Comparison of ENCODE assay signal across 14 cellular contexts in genomic region chr3:177824841-177825240, GRCh38.
DNase-seq lines count a peak whose midpoint lies in the region; ATAC-seq and TF ChIP-seq lines count a peak whose summit lies in the region.
"Had no signal": no experiment of that assay in that cellular context is flagged by ENCODE, and none has a peak within 500 bp of the region (broad histone marks: within the 10 kb centered on the region; RNA-seq: fewer than 3 reads in every experiment).

No MANE protein-coding gene starts in this region.

- no peak for TF ChIP-seq POLR2A in breast epithelium (IDR thresholded peaks at IDR 0.05)
- TF ChIP-seq POLR2A in right lobe of liver (IDR thresholded peaks at IDR 0.05): no peak
- no peak for TF ChIP-seq POLR2A in stomach (IDR thresholded peaks at IDR 0.05)

- H3K36me3 ChIP-seq in GM23248 (ENCODE audit: low read depth) (no peaks in the 10 kb centered on the region), breast epithelium (no peaks in the 10 kb centered on the region), right lobe of liver (no peaks in the 10 kb centered on the region), stomach (no peaks in the 10 kb centered on the region)

- no peaks in the 10 kb centered on the region for H3K79me2 ChIP-seq in GM23248 (ENCODE audit: insufficient read depth)

- H3K9me3 ChIP-seq in GM23248 (ENCODE audit: low read depth) (no peaks in the 10 kb centered on the region), breast epithelium (no peaks in the 10 kb centered on the region), right lobe of liver (no peaks in the 10 kb centered on the region), stomach (no peaks in the 10 kb centered on the region)

- H3K4me3 ChIP-seq in GM23248 (no peak overlapping the region), breast epithelium (no peak overlapping the region), right lobe of liver (no peak overlapping the region), stomach (no peak overlapping the region)

- in situ Hi-C loops in GM23248 (cut with MboI): no loop called here

- ATAC-seq in right lobe of liver: peak in 2 of 4 donors; percentile 1 to 2
- no peak for ATAC-seq in stimulated activated naive CD8-positive, alpha-beta T cell treated with anti-CD3 and anti-CD28 coated beads, Interleukin-15, Interleukin-2, amounts not matched to agents 100 U/mL and 50 U/mL, for 24 hours
- no peak for ATAC-seq in GM19463 (IDR thresholded peaks at IDR 0.05; ENCODE audit: unreplicated experiment)
- ATAC-seq in HG03139 (IDR thresholded peaks at IDR 0.05; ENCODE audit: unreplicated experiment): no peak

- H3K27me3 ChIP-seq in GM23248 (replicated peaks; ENCODE audit: insufficient read depth) (0 out of 2 replicates have a peak, but pooled peaks cover 12% of the 10 kb centered on the region), breast epithelium (no peaks in the 10 kb centered on the region), right lobe of liver (no peaks in the 10 kb centered on the region), stomach (no peaks in the 10 kb centered on the region)

- TF ChIP-seq CTCF in breast epithelium (IDR thresholded peaks at IDR 0.05): no peak
- TF ChIP-seq CTCF in right lobe of liver (IDR thresholded peaks at IDR 0.05): no peak
- TF ChIP-seq CTCF in stomach (IDR thresholded peaks at IDR 0.05): no peak

- H3K4me1 ChIP-seq in GM23248 (ENCODE audit: insufficient read depth) (peaks cover 28% of the 10 kb centered on the region), breast epithelium (peaks cover 13 to 16% of the 10 kb centered on the region in 2 donors), right lobe of liver (peaks cover 0 to 55% (median 25%) of the 10 kb centered on the region in 4 donors), stomach (peaks cover 20 to 62% (median 41%) of the 10 kb centered on the region in 4 donors)

- H3K4me2 ChIP-seq in GM23248 (ENCODE audit: unreplicated experiment): peak overlapping the region; percentile 39

- WGBS in GM23248 (ENCODE audit: low coverage in 1 of 2, low lambda C conversion rate in 2 of 2, missing lambda C conversion rate in 2 of 2), 2 experiments: 60 to 66% methylated on average over 4 of the region's 4 CpGs
- WGBS in right lobe of liver (ENCODE audit: insufficient coverage, low coverage, low lambda C conversion rate, missing lambda C conversion rate): 35% methylated on average over 3 of the region's 4 CpGs
- WGBS in stomach, 5 donors: 55 to 66% (median 59%) methylated on average over 4 of the region's 4 CpGs

- intact Hi-C loops in breast epithelium (cut with DNase I; ENCODE audit: low total_unique reads) (no loop called here), right lobe of liver (cut with DNase I) (no loop called here), stomach (cut with DNase I; ENCODE audit: low total_unique reads) (no loop called here)

- no peak overlapping the region for H2AFZ ChIP-seq in GM23248

- H3F3A ChIP-seq in GM23248 (ENCODE audit: insufficient read depth): peaks cover 19% of the 10 kb centered on the region

- H3K9ac ChIP-seq in GM23248: no peak overlapping the region

- DNase-seq in GM23248 (no peak), breast epithelium (ENCODE audit: low spot score in 2 of 2) (no peak), right lobe of liver (no peak), stomach (no peak), epidermal melanocyte (ENCODE audit: insufficient read length, low spot score) (no peak)
- no peak for DNase-seq in stimulated activated naive CD8-positive, alpha-beta T cell treated with anti-CD3 and anti-CD28 coated beads, Interleukin-15, Interleukin-2, amounts not matched to agents 100 U/mL and 50 U/mL, for 24 hours
- DNase-seq: activated naive CD4-positive, alpha-beta T cell treated with anti-CD3 and anti-CD28 coated beads, Interleukin-2, amount 50 U/mL, for 16 hours; DMS 273 treated with DMSO at 0.1 percent for 48 hours; effector memory CD4-positive, alpha-beta T cell; NCI-H2029 treated with DMSO at 0.1 percent for 48 hours; NCI-H748 treated with DMSO at 0.1 percent for 48 hours; stimulated activated CD4-positive, alpha-beta T cell treated with anti-CD3 and anti-CD28 coated beads, Interleukin-2, amount 100 ng/mL, for 24 hours had no signal

- TF ChIP-seq EP300 in stomach (IDR thresholded peaks at IDR 0.05): no peak

- no peaks in the 10 kb centered on the region for H3K9me2 ChIP-seq in GM23248 (ENCODE audit: insufficient read depth)

- H3K27ac ChIP-seq in GM23248: no peak overlapping the region
- H3K27ac ChIP-seq in breast epithelium: peak overlapping the region; percentile 70 to 79
- peak overlapping the region; percentile 39 to 69 (median 56) for H3K27ac ChIP-seq in right lobe of liver
- H3K27ac ChIP-seq in stomach: peak overlapping the region in 4 of 5 donors; percentile 58 to 79 (median 73)

- no peaks in the 10 kb centered on the region for H4K20me1 ChIP-seq in GM23248 (ENCODE audit: insufficient read depth)
